ENCODE assay signal across 9 cellular contexts in genomic region chr3:155676252-155676981, GRCh38.
DNase-seq lines count a peak whose midpoint lies in the region; ATAC-seq and TF ChIP-seq lines count a peak whose summit lies in the region.
"Had no signal": no experiment of that assay in that cellular context is flagged by ENCODE, and none has a peak within 500 bp of the region (broad histone marks: within the 10 kb centered on the region; RNA-seq: fewer than 3 reads in every experiment).

No MANE protein-coding gene starts in this region.

- peak overlapping the region; percentile 58 for H3K4me3 ChIP-seq in epithelial cell of proximal tubule (ENCODE audit: low read depth, low read length)

- ATAC-seq in activated naive CD4-positive, alpha-beta T cell treated with anti-CD3 and anti-CD28 coated beads, Interleukin-2, amount 50 U/mL, for 72 hours, result no peak
- no peak for ATAC-seq in GM21737 (IDR thresholded peaks at IDR 0.05; ENCODE audit: unreplicated experiment)

- H3K9me3 Mint-ChIP-seq in activated naive CD4-positive, alpha-beta T cell treated with anti-CD3 and anti-CD28 coated beads, Interleukin-2, amount 50 U/mL, for 72 hours, result no peaks in the 10 kb centered on the region

- in situ Hi-C loops in ACHN (cut with HindIII; ENCODE audit: low pct_ligation_motif_present, low pct_unique_long_range_greater_than_20kb, low sequenced_read_pairs), result no loop called here

- H3K27ac Mint-ChIP-seq in activated naive CD4-positive, alpha-beta T cell treated with anti-CD3 and anti-CD28 coated beads, Interleukin-2, amount 50 U/mL, for 72 hours, result no peak overlapping the region

- H3K36me3 Mint-ChIP-seq in activated naive CD4-positive, alpha-beta T cell treated with anti-CD3 and anti-CD28 coated beads, Interleukin-2, amount 50 U/mL, for 72 hours, result no peaks in the 10 kb centered on the region

- peak; percentile 8 for TF ChIP-seq CTCF in epithelial cell of proximal tubule (conservative IDR thresholded peaks at IDR 0.05; ENCODE audit: low read depth, low read length)

- peak; percentile 58 for DNase-seq in ACHN
- peak; percentile 61 for DNase-seq in NCI-H2227 (lab: John Stamatoyannopoulos, UW; ENCODE audit: unreplicated experiment)
- peak; percentile 25 for DNase-seq in epithelial cell of proximal tubule (ENCODE audit: low read depth)
- peak; percentile 37 for DNase-seq in myocyte (ENCODE audit: low read depth)
- no peak for DNase-seq in activated naive CD4-positive, alpha-beta T cell treated with anti-CD3 and anti-CD28 coated beads, Interleukin-2, amount 50 U/mL, for 72 hours (ENCODE audit: low spot score in 2 of 2)
- no peak for DNase-seq in NCI-H1436 treated with DMSO at 0.1 percent for 48 hours (lab: John Stamatoyannopoulos, UW)
- no peak for DNase-seq in activated CD4-positive, alpha-beta T cell treated with anti-CD3 and anti-CD28 coated beads, Interleukin-2, amount 50 U/mL, for 1 hour
- DNase-seq: activated CD4-positive, alpha-beta T cell treated with anti-CD3 and anti-CD28 coated beads, Interleukin-2, amount 50 U/mL, for 4 hours had no signal

Comparison
In these comparisons a context has a peak if more than half of its experiments do, and no peak if none do; other contexts are left out.
1. DNase-seq: peak in ACHN (single experiment), NCI-H2227 (single experiment), epithelial cell of proximal tubule (single experiment) and myocyte (single experiment); none in activated naive CD4-positive, alpha-beta T cell treated with anti-CD3 and anti-CD28 coated beads, Interleukin-2, amount 50 U/mL, for 72 hours (0 of 2), NCI-H1436 treated with DMSO at 0.1 percent for 48 hours (single experiment) and activated CD4-positive, alpha-beta T cell treated with anti-CD3 and anti-CD28 coated beads, Interleukin-2, amount 50 U/mL, for 1 hour (single experiment).